1 cellular context compared by ENCODE assay signal in the genomic region with DNA sequence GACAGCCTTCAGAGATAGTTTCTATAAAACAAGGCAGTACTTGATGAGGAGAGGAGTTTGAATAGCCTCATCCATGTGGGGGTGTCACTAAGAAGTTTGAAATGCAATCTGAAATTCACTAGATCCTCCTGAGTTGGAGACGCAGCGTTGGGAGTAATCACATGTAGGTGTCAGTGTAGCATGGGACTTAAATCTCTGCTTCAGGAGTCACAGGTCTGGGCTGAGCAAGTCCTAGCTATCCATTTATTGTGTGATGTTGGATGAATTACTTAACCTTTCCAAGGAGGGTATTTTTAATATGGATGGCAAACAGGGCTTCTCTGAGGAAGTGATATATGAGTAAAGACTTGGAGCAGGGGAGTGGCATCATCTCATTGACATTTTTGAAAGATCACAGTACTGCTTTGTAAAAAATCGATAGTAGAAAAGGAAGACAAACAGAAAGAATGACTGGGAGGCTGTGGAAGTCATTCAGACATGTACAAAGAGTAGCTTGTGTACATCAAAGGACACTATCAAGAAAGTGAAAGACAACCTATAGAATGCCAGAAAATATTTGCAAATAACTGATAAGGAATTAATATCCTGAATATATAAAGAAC.
A peak's percentile ranks its signal among the peaks of the same experiment; 100 is the strongest.
TF ChIP-seq lines count a peak whose summit lies in the region.

No MANE protein-coding gene starts in this region.

TF ChIP-seq in HepG2, 621 proteins besides CTCF, POLR2A, EP300 and RAD21 (continued from another document and continues in another):
- TF ChIP-seq MED1 (CRISPR knock-in tag; IDR thresholded peaks at IDR 0.05): peak; percentile 28; the same call in 1 of the 2 replicates
- TF ChIP-seq, protein P1, sequence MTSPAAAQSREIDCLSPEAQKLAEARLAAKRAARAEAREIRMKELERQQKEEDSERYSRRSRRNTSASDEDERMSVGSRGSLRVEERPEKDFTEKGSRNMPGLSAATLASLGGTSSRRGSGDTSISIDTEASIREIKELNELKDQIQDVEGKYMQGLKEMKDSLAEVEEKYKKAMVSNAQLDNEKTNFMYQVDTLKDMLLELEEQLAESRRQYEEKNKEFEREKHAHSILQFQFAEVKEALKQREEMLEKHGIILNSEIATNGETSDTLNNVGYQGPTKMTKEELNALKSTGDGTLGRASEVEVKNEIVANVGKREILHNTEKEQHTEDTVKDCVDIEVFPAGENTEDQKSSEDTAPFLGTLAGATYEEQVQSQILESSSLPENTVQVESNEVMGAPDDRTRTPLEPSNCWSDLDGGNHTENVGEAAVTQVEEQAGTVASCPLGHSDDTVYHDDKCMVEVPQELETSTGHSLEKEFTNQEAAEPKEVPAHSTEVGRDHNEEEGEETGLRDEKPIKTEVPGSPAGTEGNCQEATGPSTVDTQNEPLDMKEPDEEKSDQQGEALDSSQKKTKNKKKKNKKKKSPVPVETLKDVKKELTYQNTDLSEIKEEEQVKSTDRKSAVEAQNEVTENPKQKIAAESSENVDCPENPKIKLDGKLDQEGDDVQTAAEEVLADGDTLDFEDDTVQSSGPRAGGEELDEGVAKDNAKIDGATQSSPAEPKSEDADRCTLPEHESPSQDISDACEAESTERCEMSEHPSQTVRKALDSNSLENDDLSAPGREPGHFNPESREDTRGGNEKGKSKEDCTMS (CRISPR knock-in tag; conservative IDR thresholded peaks at IDR 0.05): no peak
- 0 out of 2 replicates have a peak, but pooled peaks have one; percentile 24 for TF ChIP-seq ZNF331 (CRISPR knock-in tag; IDR thresholded peaks at IDR 0.05)
- peak; percentile 64; the same call in 1 of the 2 replicates for TF ChIP-seq BCL6 (CRISPR knock-in tag; IDR thresholded peaks at IDR 0.05)
- TF ChIP-seq ZNF616 (CRISPR knock-in tag; IDR thresholded peaks at IDR 0.05; ENCODE audit: low read depth): no peak
- TF ChIP-seq ZFP37 (CRISPR knock-in tag; IDR thresholded peaks at IDR 0.05; ENCODE audit: borderline replicate concordance): no peak
- TF ChIP-seq FOXA1 (IDR thresholded peaks at IDR 0.05): no peak
- peak; percentile 69 for TF ChIP-seq FOXA1 (CRISPR knock-in tag; IDR thresholded peaks at IDR 0.05)
- peak; percentile 44 for TF ChIP-seq HDAC2 (CRISPR knock-in tag; IDR thresholded peaks at IDR 0.05)
- TF ChIP-seq, protein P2, sequence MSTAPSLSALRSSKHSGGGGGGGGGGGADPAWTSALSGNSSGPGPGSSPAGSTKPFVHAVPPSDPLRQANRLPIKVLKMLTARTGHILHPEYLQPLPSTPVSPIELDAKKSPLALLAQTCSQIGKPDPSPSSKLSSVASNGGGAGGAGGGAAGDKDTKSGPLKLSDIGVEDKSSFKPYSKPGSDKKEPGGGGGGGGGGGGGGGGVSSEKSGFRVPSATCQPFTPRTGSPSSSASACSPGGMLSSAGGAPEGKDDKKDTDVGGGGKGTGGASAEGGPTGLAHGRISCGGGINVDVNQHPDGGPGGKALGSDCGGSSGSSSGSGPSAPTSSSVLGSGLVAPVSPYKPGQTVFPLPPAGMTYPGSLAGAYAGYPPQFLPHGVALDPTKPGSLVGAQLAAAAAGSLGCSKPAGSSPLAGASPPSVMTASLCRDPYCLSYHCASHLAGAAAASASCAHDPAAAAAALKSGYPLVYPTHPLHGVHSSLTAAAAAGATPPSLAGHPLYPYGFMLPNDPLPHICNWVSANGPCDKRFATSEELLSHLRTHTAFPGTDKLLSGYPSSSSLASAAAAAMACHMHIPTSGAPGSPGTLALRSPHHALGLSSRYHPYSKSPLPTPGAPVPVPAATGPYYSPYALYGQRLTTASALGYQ (CRISPR knock-in tag; IDR thresholded peaks at IDR 0.05): peak; percentile 30; the same call in 1 of the 2 replicates
- TF ChIP-seq NCOR1 (IDR thresholded peaks at IDR 0.05; ENCODE audit: borderline replicate concordance, low read length): peak; percentile 46; the same call in 1 of the 2 replicates
- peak; percentile 71; the same call in 1 of the 2 replicates for TF ChIP-seq RCOR2 (CRISPR knock-in tag; IDR thresholded peaks at IDR 0.05)
- TF ChIP-seq, protein P3, sequence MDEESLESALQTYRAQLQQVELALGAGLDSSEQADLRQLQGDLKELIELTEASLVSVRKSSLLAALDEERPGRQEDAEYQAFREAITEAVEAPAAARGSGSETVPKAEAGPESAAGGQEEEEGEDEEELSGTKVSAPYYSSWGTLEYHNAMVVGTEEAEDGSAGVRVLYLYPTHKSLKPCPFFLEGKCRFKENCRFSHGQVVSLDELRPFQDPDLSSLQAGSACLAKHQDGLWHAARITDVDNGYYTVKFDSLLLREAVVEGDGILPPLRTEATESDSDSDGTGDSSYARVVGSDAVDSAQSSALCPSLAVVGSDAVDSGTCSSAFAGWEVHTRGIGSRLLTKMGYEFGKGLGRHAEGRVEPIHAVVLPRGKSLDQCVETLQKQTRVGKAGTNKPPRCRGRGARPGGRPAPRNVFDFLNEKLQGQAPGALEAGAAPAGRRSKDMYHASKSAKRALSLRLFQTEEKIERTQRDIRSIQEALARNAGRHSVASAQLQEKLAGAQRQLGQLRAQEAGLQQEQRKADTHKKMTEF (CRISPR knock-in tag; IDR thresholded peaks at IDR 0.05): peak; percentile 63
- TF ChIP-seq RBFOX2 (IDR thresholded peaks at IDR 0.05; ENCODE audit: low read depth, low read length): peak; percentile 35; the same call in 1 of the 2 replicates
- peak; percentile 81; the same call in 1 of the 2 replicates for TF ChIP-seq NFIC (IDR thresholded peaks at IDR 0.05; ENCODE audit: low read length)
- TF ChIP-seq GFI1 (CRISPR knock-in tag; IDR thresholded peaks at IDR 0.05; ENCODE audit: borderline replicate concordance): peak; percentile 60; the same call in 1 of the 2 replicates
- peak; percentile 78; the same call in 1 of the 2 replicates for TF ChIP-seq CREM (IDR thresholded peaks at IDR 0.05)
- no peak for TF ChIP-seq CREM (CRISPR knock-in tag; IDR thresholded peaks at IDR 0.05)
- TF ChIP-seq, protein P4, sequence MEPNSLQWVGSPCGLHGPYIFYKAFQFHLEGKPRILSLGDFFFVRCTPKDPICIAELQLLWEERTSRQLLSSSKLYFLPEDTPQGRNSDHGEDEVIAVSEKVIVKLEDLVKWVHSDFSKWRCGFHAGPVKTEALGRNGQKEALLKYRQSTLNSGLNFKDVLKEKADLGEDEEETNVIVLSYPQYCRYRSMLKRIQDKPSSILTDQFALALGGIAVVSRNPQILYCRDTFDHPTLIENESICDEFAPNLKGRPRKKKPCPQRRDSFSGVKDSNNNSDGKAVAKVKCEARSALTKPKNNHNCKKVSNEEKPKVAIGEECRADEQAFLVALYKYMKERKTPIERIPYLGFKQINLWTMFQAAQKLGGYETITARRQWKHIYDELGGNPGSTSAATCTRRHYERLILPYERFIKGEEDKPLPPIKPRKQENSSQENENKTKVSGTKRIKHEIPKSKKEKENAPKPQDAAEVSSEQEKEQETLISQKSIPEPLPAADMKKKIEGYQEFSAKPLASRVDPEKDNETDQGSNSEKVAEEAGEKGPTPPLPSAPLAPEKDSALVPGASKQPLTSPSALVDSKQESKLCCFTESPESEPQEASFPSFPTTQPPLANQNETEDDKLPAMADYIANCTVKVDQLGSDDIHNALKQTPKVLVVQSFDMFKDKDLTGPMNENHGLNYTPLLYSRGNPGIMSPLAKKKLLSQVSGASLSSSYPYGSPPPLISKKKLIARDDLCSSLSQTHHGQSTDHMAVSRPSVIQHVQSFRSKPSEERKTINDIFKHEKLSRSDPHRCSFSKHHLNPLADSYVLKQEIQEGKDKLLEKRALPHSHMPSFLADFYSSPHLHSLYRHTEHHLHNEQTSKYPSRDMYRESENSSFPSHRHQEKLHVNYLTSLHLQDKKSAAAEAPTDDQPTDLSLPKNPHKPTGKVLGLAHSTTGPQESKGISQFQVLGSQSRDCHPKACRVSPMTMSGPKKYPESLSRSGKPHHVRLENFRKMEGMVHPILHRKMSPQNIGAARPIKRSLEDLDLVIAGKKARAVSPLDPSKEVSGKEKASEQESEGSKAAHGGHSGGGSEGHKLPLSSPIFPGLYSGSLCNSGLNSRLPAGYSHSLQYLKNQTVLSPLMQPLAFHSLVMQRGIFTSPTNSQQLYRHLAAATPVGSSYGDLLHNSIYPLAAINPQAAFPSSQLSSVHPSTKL (CRISPR knock-in tag; IDR thresholded peaks at IDR 0.05): peak; percentile 74
- TF ChIP-seq FOXJ3 (CRISPR knock-in tag; IDR thresholded peaks at IDR 0.05; ENCODE audit: borderline replicate concordance): no peak
- TF ChIP-seq HNRNPK (IDR thresholded peaks at IDR 0.05; ENCODE audit: low read depth, low read length, poor library complexity, severe bottlenecking): no peak
- peak; percentile 57; the same call in 1 of the 2 replicates for TF ChIP-seq NR2F6 (IDR thresholded peaks at IDR 0.05)
- TF ChIP-seq NR2F6 (CRISPR knock-in tag; IDR thresholded peaks at IDR 0.05): peak; percentile 22; the same call in 1 of the 2 replicates
- peak; percentile 15; the same call in 1 of the 2 replicates for TF ChIP-seq ZSCAN9 (CRISPR knock-in tag; IDR thresholded peaks at IDR 0.05; ENCODE audit: borderline replicate concordance)
- TF ChIP-seq TCF7L2 (IDR thresholded peaks at IDR 0.05; ENCODE audit: low read depth, low read length): peak; percentile 87
- TF ChIP-seq, protein P5, sequence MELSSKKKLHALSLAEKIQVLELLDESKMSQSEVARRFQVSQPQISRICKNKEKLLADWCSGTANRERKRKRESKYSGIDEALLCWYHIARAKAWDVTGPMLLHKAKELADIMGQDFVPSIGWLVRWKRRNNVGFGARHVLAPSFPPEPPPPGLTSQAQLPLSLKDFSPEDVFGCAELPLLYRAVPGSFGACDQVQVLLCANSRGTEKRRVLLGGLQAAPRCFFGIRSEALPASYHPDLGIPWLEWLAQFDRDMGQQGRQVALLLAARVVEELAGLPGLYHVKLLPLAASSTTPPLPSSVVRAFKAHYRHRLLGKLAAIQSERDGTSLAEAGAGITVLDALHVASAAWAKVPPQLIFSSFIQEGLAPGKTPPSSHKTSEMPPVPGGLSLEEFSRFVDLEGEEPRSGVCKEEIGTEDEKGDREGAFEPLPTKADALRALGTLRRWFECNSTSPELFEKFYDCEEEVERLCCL (CRISPR knock-in tag; IDR thresholded peaks at IDR 0.05; ENCODE audit: borderline replicate concordance): no peak
- peak; percentile 71; the same call in 1 of the 2 replicates for TF ChIP-seq NR2F2 (IDR thresholded peaks at IDR 0.05; ENCODE audit: borderline replicate concordance, low read depth)
- TF ChIP-seq HHEX (CRISPR knock-in tag; IDR thresholded peaks at IDR 0.05): 0 out of 2 replicates have a peak, but pooled peaks have one; percentile 33
- peak; percentile 90 for TF ChIP-seq TCF7 (IDR thresholded peaks at IDR 0.05; ENCODE audit: low read depth)
- no peak for TF ChIP-seq KDM5A (IDR thresholded peaks at IDR 0.05; ENCODE audit: borderline replicate concordance, low read length)
- no peak for TF ChIP-seq ZNF850 (CRISPR knock-in tag; conservative IDR thresholded peaks at IDR 0.05)
- TF ChIP-seq SOX13 (IDR thresholded peaks at IDR 0.05): no peak
- peak in 1 of 2 experiments; percentile 72; a peak in 2 of 4 replicates for TF ChIP-seq SOX13 (CRISPR knock-in tag; conservative IDR thresholded peaks at IDR 0.05 in 1 of 2, IDR thresholded peaks at IDR 0.05 in 1 of 2)
- TF ChIP-seq FOXK2 (IDR thresholded peaks at IDR 0.05): peak; percentile 20; the same call in 1 of the 2 replicates
- TF ChIP-seq, protein P6, sequence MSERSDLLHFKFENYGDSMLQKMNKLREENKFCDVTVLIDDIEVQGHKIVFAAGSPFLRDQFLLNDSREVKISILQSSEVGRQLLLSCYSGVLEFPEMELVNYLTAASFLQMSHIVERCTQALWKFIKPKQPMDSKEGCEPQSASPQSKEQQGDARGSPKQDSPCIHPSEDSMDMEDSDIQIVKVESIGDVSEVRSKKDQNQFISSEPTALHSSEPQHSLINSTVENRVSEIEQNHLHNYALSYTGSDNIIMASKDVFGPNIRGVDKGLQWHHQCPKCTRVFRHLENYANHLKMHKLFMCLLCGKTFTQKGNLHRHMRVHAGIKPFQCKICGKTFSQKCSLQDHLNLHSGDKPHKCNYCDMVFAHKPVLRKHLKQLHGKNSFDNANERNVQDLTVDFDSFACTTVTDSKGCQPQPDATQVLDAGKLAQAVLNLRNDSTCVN (CRISPR knock-in tag; IDR thresholded peaks at IDR 0.05; ENCODE audit: borderline replicate concordance): no peak
- peak; percentile 56; the same call in 1 of the 2 replicates for TF ChIP-seq REPIN1 (CRISPR knock-in tag; IDR thresholded peaks at IDR 0.05; ENCODE audit: borderline replicate concordance, low read depth)
- peak; percentile 25; the same call in 1 of the 2 replicates for TF ChIP-seq SAP130 (CRISPR knock-in tag; IDR thresholded peaks at IDR 0.05; ENCODE audit: low read depth)
- TF ChIP-seq, protein P7, sequence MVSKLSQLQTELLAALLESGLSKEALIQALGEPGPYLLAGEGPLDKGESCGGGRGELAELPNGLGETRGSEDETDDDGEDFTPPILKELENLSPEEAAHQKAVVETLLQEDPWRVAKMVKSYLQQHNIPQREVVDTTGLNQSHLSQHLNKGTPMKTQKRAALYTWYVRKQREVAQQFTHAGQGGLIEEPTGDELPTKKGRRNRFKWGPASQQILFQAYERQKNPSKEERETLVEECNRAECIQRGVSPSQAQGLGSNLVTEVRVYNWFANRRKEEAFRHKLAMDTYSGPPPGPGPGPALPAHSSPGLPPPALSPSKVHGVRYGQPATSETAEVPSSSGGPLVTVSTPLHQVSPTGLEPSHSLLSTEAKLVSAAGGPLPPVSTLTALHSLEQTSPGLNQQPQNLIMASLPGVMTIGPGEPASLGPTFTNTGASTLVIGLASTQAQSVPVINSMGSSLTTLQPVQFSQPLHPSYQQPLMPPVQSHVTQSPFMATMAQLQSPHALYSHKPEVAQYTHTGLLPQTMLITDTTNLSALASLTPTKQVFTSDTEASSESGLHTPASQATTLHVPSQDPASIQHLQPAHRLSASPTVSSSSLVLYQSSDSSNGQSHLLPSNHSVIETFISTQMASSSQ (IDR thresholded peaks at IDR 0.05; ENCODE audit: low read depth): no peak
- TF ChIP-seq, protein P7 (CRISPR knock-in tag; IDR thresholded peaks at IDR 0.05; ENCODE audit: borderline replicate concordance): peak; percentile 44; the same call in 1 of the 2 replicates
- TF ChIP-seq JUNB (CRISPR knock-in tag; IDR thresholded peaks at IDR 0.05; ENCODE audit: borderline replicate concordance): peak; percentile 56; the same call in 1 of the 2 replicates
- peak; percentile 91 for TF ChIP-seq ISL2 (CRISPR knock-in tag; IDR thresholded peaks at IDR 0.05)
- TF ChIP-seq FOXO1 (CRISPR knock-in tag; IDR thresholded peaks at IDR 0.05): 0 out of 2 replicates have a peak, but pooled peaks have one; percentile 32
- peak; percentile 70 for TF ChIP-seq FOXA3 (CRISPR knock-in tag; IDR thresholded peaks at IDR 0.05)
- TF ChIP-seq NFYC (CRISPR knock-in tag; IDR thresholded peaks at IDR 0.05): no peak
- peak; percentile 92 for TF ChIP-seq SIX1 (CRISPR knock-in tag; IDR thresholded peaks at IDR 0.05; ENCODE audit: borderline replicate concordance)
- TF ChIP-seq ZNF614 (CRISPR knock-in tag; IDR thresholded peaks at IDR 0.05; ENCODE audit: borderline replicate concordance): 0 out of 2 replicates have a peak, but pooled peaks have one; percentile 59
